Comparison of ENCODE assay signal across 10 cellular contexts in the genomic region with DNA sequence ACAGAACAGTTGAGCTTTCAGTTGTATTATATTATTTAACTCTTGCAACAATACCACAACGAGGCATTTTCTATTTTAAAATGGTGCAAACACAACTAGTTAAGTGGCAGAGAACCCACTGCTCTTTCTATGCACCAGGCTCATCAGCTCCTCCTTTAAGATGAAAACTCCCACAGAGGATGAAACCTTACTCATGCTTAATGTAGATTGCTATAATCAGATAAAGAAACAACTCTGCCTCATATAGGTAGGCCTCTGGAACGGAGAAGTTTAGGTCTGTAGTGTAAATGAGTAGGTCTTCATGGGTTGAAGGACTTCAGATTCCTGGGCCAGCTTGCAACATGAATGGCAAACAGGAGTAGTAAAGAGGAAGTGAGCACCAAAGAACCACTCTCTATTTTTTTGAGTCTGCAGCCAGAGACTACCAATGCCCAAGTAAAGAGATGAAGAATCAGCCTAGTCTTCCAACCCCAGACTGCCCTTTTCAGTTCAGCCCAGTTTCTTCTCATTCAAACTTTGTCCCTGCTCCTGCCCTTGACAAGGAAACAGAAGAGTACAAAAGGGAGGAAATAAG. TPM values are rescaled to one million over a fixed set of nuclear protein-coding genes. Genes with fewer than 3 reads are reported as not detected.
DNase-seq lines count a peak whose midpoint lies in the region; ATAC-seq and TF ChIP-seq lines count a peak whose summit lies in the region.
"Had no signal": no experiment of that assay in that cellular context is flagged by ENCODE, and none has a peak within 500 bp of the region (broad histone marks: within the 10 kb centered on the region; RNA-seq: fewer than 3 reads in every experiment).

No MANE protein-coding gene starts in this region.

- peak; percentile 79 to 88 for ATAC-seq in activated T-cell treated with anti-CD3 and anti-CD28 coated beads, Interleukin-2, amount 50 U/mL, for 4 hours
- ATAC-seq in HG02852 (IDR thresholded peaks at IDR 0.05; ENCODE audit: unreplicated experiment): peak; percentile 76
- peak; percentile 74 for ATAC-seq in stimulated activated effector memory CD8-positive, alpha-beta T cell treated with anti-CD3 and anti-CD28 coated beads, Interleukin-12 subunit alpha, Interleukin-12 subunit beta, amount 100 ng/mL, for 72 hours

- H3K4me3 Mint-ChIP-seq in activated T-cell treated with anti-CD3 and anti-CD28 coated beads, Interleukin-2, amount 50 U/mL, for 4 hours: no peak overlapping the region
- H3K4me3 Mint-ChIP-seq in stimulated activated effector memory CD8-positive, alpha-beta T cell treated with anti-CD3 and anti-CD28 coated beads, Interleukin-12 subunit alpha, Interleukin-12 subunit beta, amount 100 ng/mL, for 72 hours: no peak overlapping the region

- peak overlapping the region; percentile 61 for H3K27ac Mint-ChIP-seq in stimulated activated effector memory CD8-positive, alpha-beta T cell treated with anti-CD3 and anti-CD28 coated beads, Interleukin-12 subunit alpha, Interleukin-12 subunit beta, amount 100 ng/mL, for 72 hours

- peaks cover 16% of the 10 kb centered on the region for H3K9me3 Mint-ChIP-seq in activated T-cell treated with anti-CD3 and anti-CD28 coated beads, Interleukin-2, amount 50 U/mL, for 4 hours
- H3K9me3 Mint-ChIP-seq in stimulated activated effector memory CD8-positive, alpha-beta T cell treated with anti-CD3 and anti-CD28 coated beads, Interleukin-12 subunit alpha, Interleukin-12 subunit beta, amount 100 ng/mL, for 72 hours: peaks cover 3% of the 10 kb centered on the region

- H3K4me1 Mint-ChIP-seq in activated T-cell treated with anti-CD3 and anti-CD28 coated beads, Interleukin-2, amount 50 U/mL, for 4 hours (ENCODE audit: low read depth): peaks cover 40% of the 10 kb centered on the region
- H3K4me1 Mint-ChIP-seq in stimulated activated effector memory CD8-positive, alpha-beta T cell treated with anti-CD3 and anti-CD28 coated beads, Interleukin-12 subunit alpha, Interleukin-12 subunit beta, amount 100 ng/mL, for 72 hours: peaks cover 29% of the 10 kb centered on the region

- DNase-seq in activated T-cell treated with anti-CD3 and anti-CD28 coated beads, Interleukin-2, amount 50 U/mL, for 4 hours: no peak
- no peak for DNase-seq in activated T-cell treated with anti-CD3 and anti-CD28 coated beads, Interleukin-2, amount 50 U/mL, for 1 hour
- DNase-seq in NB4 (ENCODE audit: low read depth): peak; percentile 55
- no peak for DNase-seq in stimulated activated effector memory CD8-positive, alpha-beta T cell treated with anti-CD3 and anti-CD28 coated beads, Interleukin-12 subunit alpha, Interleukin-12 subunit beta, amount 100 ng/mL, for 72 hours (ENCODE audit: low spot score in 2 of 2)
- no peak for DNase-seq in stimulated activated CD4-positive, alpha-beta T cell treated with anti-CD3 and anti-CD28 coated beads, Interleukin-2, amount 100 ng/mL, for 24 hours
- no peak for DNase-seq in NCI-H1694 treated with DMSO at 0.1 percent for 48 hours (lab: John Stamatoyannopoulos, UW)
- DNase-seq in foreskin melanocyte: no peak
- DNase-seq: H7, NCI-H748 treated with DMSO at 0.1 percent for 48 hours had no signal

- no peak for TF ChIP-seq POLR2A in NB4 (IDR thresholded peaks at IDR 0.05; ENCODE audit: extremely low read depth, insufficient read length)

- H3K36me3 Mint-ChIP-seq in activated T-cell treated with anti-CD3 and anti-CD28 coated beads, Interleukin-2, amount 50 U/mL, for 4 hours (ENCODE audit: insufficient read depth): peaks cover 31% of the 10 kb centered on the region
- peaks cover 5% of the 10 kb centered on the region for H3K36me3 Mint-ChIP-seq in stimulated activated effector memory CD8-positive, alpha-beta T cell treated with anti-CD3 and anti-CD28 coated beads, Interleukin-12 subunit alpha, Interleukin-12 subunit beta, amount 100 ng/mL, for 72 hours

- no peaks in the 10 kb centered on the region for H3K27me3 Mint-ChIP-seq in activated T-cell treated with anti-CD3 and anti-CD28 coated beads, Interleukin-2, amount 50 U/mL, for 4 hours (ENCODE audit: low read depth)

- no peak overlapping the region for H3K4me3 ChIP-seq in NB4 (ENCODE audit: low read depth, low read length)

- no peak for TF ChIP-seq CTCF in NB4 (IDR thresholded peaks at IDR 0.05; ENCODE audit: low read depth, low read length)

RNA-seq across cellular contexts. Expression of a gene that starts 33.9 kb away (rescaled TPM):
- total RNA-seq in activated T-cell treated with anti-CD3 and anti-CD28 coated beads, Interleukin-2, amount 50 U/mL, for 4 hours: 1 to 10 TPM; 1.2 to 1.4 (median 1.2) TPM
